ENCODE assay signal across 30 cellular contexts in genomic region chr12:1749019-1749418, GRCh38.
"Had no signal": no experiment of that assay in that cellular context is flagged by ENCODE, and none has a peak within 500 bp of the region (broad histone marks: within the 10 kb centered on the region; RNA-seq: fewer than 3 reads in every experiment).

No MANE protein-coding gene starts in this region.

- H3K9me3 ChIP-seq: prostate gland, uterus had no signal

- ATAC-seq: foreskin keratinocyte; gastroesophageal sphincter; heart left ventricle; left lung; mucosa of descending colon; natural killer cell treated with Interleukin-12 subunit alpha and Interleukin-12 subunit beta and Interleukin-15 and Interleukin-18, amount 100 ng/mL, for 72 hours; sciatic nerve; stimulated activated naive CD8-positive, alpha-beta T cell treated with anti-CD3 and anti-CD28 coated beads, Interleukin-15, amount 100 ng/mL, for 72 hours; upper lobe of right lung had no signal

- DNase-seq: effector CD8-positive, alpha-beta T cell; foreskin keratinocyte; heart left ventricle; kidney; left lung; mesenchymal stem cell; mucosa of descending colon; naive B cell; nucleus accumbens; stimulated activated CD4-positive, alpha-beta T cell treated with anti-CD3 and anti-CD28 coated beads, Interleukin-12 subunit alpha, Interleukin-12 subunit beta, amount 100 ng/mL, for 4 hours; stimulated activated CD4-positive, alpha-beta T cell treated with anti-CD3 and anti-CD28 coated beads, Interleukin-1b, Interleukin-23, amount 100 ng/mL, for 48 hours; stimulated activated CD4-positive, alpha-beta T cell treated with anti-CD3 and anti-CD28 coated beads, Interleukin-4, amount 100 ng/mL, for 1 hour; stimulated activated CD8-positive, alpha-beta memory T cell treated with anti-CD3 and anti-CD28 coated beads, Interleukin-4, amount 100 ng/mL, for 48 hours; stimulated activated naive CD4-positive, alpha-beta T cell; stimulated activated naive CD8-positive, alpha-beta T cell treated with anti-CD3 and anti-CD28 coated beads, Interleukin-15, amount 100 ng/mL, for 72 hours; transverse colon; upper lobe of right lung; uterus had no signal

- H3K36me3 ChIP-seq: prostate gland, right atrium auricular region, upper lobe of right lung, uterus had no signal

- H3K27me3 ChIP-seq: esophagus muscularis mucosa, foreskin keratinocyte, gastroesophageal sphincter, heart left ventricle, hepatocyte, left lung, right atrium auricular region, suprapubic skin, transverse colon, upper lobe of right lung, uterus had no signal

- H3K27ac ChIP-seq: esophagus muscularis mucosa, foreskin keratinocyte, gastroesophageal sphincter, heart left ventricle, hepatocyte, left lung, prostate gland, right atrium auricular region, suprapubic skin, transverse colon, upper lobe of right lung, uterus had no signal

- H3K4me3 ChIP-seq: esophagus muscularis mucosa, gastroesophageal sphincter, heart left ventricle, hepatocyte, left lung, mucosa of descending colon, prostate gland, right atrium auricular region, smooth muscle cell, suprapubic skin, transverse colon, upper lobe of right lung, uterus had no signal

- H3K4me1 ChIP-seq: foreskin keratinocyte, left lung, prostate gland, right atrium auricular region, suprapubic skin, transverse colon, upper lobe of right lung, uterus had no signal

- H3K4me3 Mint-ChIP-seq: dendritic cell treated with granulocyte-macrophage colony-stimulating factor and Interleukin-4, amounts not matched to agents 40 ng/mL and 50 ng/mL, for 4 days; mesothelial cell of epicardium; natural killer cell treated with Interleukin-12 subunit alpha and Interleukin-12 subunit beta and Interleukin-15 and Interleukin-18, amount 100 ng/mL, for 72 hours; stimulated activated naive CD8-positive, alpha-beta T cell treated with anti-CD3 and anti-CD28 coated beads, Interleukin-15, amount 100 ng/mL, for 72 hours had no signal

- H3K27me3 Mint-ChIP-seq: dendritic cell treated with granulocyte-macrophage colony-stimulating factor and Interleukin-4, amounts not matched to agents 40 ng/mL and 50 ng/mL, for 4 days; naive B cell; natural killer cell treated with Interleukin-12 subunit alpha and Interleukin-12 subunit beta and Interleukin-15 and Interleukin-18, amount 100 ng/mL, for 72 hours; stimulated activated naive CD8-positive, alpha-beta T cell treated with anti-CD3 and anti-CD28 coated beads, Interleukin-15, amount 100 ng/mL, for 72 hours had no signal

- H3K9me3 Mint-ChIP-seq: natural killer cell treated with Interleukin-12 subunit alpha and Interleukin-12 subunit beta and Interleukin-15 and Interleukin-18, amount 100 ng/mL, for 72 hours had no signal

- H3K4me2 ChIP-seq: hepatocyte, smooth muscle cell had no signal

- H3K27ac Mint-ChIP-seq: dendritic cell treated with granulocyte-macrophage colony-stimulating factor and Interleukin-4, amounts not matched to agents 40 ng/mL and 50 ng/mL, for 4 days; mesothelial cell of epicardium; natural killer cell treated with Interleukin-12 subunit alpha and Interleukin-12 subunit beta and Interleukin-15 and Interleukin-18, amount 100 ng/mL, for 72 hours; stimulated activated naive CD8-positive, alpha-beta T cell treated with anti-CD3 and anti-CD28 coated beads, Interleukin-15, amount 100 ng/mL, for 72 hours had no signal

- FAIRE-seq: endothelial cell of umbilical vein, kidney had no signal
